ENCODE assay signal across 8 cellular contexts in genomic region chr19:34964598-34964997, GRCh38. TPM values are rescaled to one million over a fixed set of nuclear protein-coding genes. Genes with fewer than 3 reads are reported as not detected.
DNase-seq lines count a peak whose midpoint lies in the region; ATAC-seq and TF ChIP-seq lines count a peak whose summit lies in the region.

No MANE protein-coding gene starts in this region.

- peaks cover 23% of the 10 kb centered on the region for H3K9me3 Mint-ChIP-seq in activated T-helper 17 cell treated with anti-CD3 and anti-CD28 coated beads, Interleukin-2, amount 50 U/mL, for 72 hours

- TF ChIP-seq POLR2A in heart left ventricle (IDR thresholded peaks at IDR 0.05): no peak

- H3K4me3 Mint-ChIP-seq in activated T-helper 17 cell treated with anti-CD3 and anti-CD28 coated beads, Interleukin-2, amount 50 U/mL, for 72 hours: peak overlapping the region; percentile 95

- no peak overlapping the region for H2BK120ac ChIP-seq in mesendoderm (ENCODE audit: low read depth, low read length)

- no peak overlapping the region for H2AK5ac ChIP-seq in mesendoderm (ENCODE audit: low read length)

- H3K36me3 Mint-ChIP-seq in activated T-helper 17 cell treated with anti-CD3 and anti-CD28 coated beads, Interleukin-2, amount 50 U/mL, for 72 hours (ENCODE audit: low read depth): peaks cover 35% of the 10 kb centered on the region

- no peak overlapping the region for H4K8ac ChIP-seq in mesendoderm (ENCODE audit: low read depth, low read length)

- H2BK15ac ChIP-seq in mesendoderm (replicated peaks; ENCODE audit: low read depth): no peak overlapping the region

- H3K9ac ChIP-seq in mesendoderm (ENCODE audit: low read length): no peak overlapping the region

- H3K23ac ChIP-seq in mesendoderm (ENCODE audit: low read length): no peak overlapping the region

- H3K27me3 Mint-ChIP-seq in activated T-helper 17 cell treated with anti-CD3 and anti-CD28 coated beads, Interleukin-2, amount 50 U/mL, for 72 hours: no peaks in the 10 kb centered on the region

- H3K79me2 ChIP-seq in mesendoderm (ENCODE audit: control insufficient read depth, insufficient read depth, low read length): peaks cover 34% of the 10 kb centered on the region

- peaks cover 25% of the 10 kb centered on the region for H3K4me1 Mint-ChIP-seq in activated T-helper 17 cell treated with anti-CD3 and anti-CD28 coated beads, Interleukin-2, amount 50 U/mL, for 72 hours

- H3K27ac Mint-ChIP-seq in activated T-helper 17 cell treated with anti-CD3 and anti-CD28 coated beads, Interleukin-2, amount 50 U/mL, for 72 hours: no peak overlapping the region

- H3K4me1 ChIP-seq in heart left ventricle (peaks cover 0 to 28% (median 13%) of the 10 kb centered on the region in 12 donors), right cardiac atrium (ENCODE audit: control insufficient read depth, insufficient read depth, low read length) (peaks cover 7% of the 10 kb centered on the region), mesendoderm (ENCODE audit: control insufficient read depth, low read depth, low read length) (peaks cover 4% of the 10 kb centered on the region), tibial artery (peaks cover 0 to 26% (median 12%) of the 10 kb centered on the region in 4 donors)

- no peak for DNase-seq in heart left ventricle
- no peak for DNase-seq in right cardiac atrium
- no peak for DNase-seq in mesendoderm
- DNase-seq in tibial artery: no peak
- DNase-seq in NCI-H69 (lab: John Stamatoyannopoulos, UW): no peak

- peaks cover 0 to 32% (median 18%) of the 10 kb centered on the region in 12 donors for H3K9me3 ChIP-seq in heart left ventricle
- peaks cover 9% of the 10 kb centered on the region for H3K9me3 ChIP-seq in right cardiac atrium (ENCODE audit: control insufficient read depth, low read length)
- H3K9me3 ChIP-seq in tibial artery: peaks cover 0 to 18% (median 17%) of the 10 kb centered on the region in 3 donors

- H3K36me3 ChIP-seq in heart left ventricle (peaks cover 0 to 23% (median 10%) of the 10 kb centered on the region in 9 donors), mesendoderm (ENCODE audit: control insufficient read depth, insufficient read depth, low read length) (peaks cover 10% of the 10 kb centered on the region), tibial artery (peaks cover 11 to 19% (median 16%) of the 10 kb centered on the region in 3 donors)

- no peaks in the 10 kb centered on the region for H3K27me3 ChIP-seq in heart left ventricle
- no peaks in the 10 kb centered on the region for H3K27me3 ChIP-seq in right cardiac atrium (ENCODE audit: control insufficient read depth, insufficient read depth)
- H3K27me3 ChIP-seq in mesendoderm (ENCODE audit: insufficient read depth, low read length, poor library complexity): no peaks in the 10 kb centered on the region
- no peaks in the 10 kb centered on the region for H3K27me3 ChIP-seq in tibial artery

- ATAC-seq in heart left ventricle (no peak), right cardiac atrium (no peak), GM19463 (IDR thresholded peaks at IDR 0.05; ENCODE audit: unreplicated experiment) (no peak), HG02973 (IDR thresholded peaks at IDR 0.05; ENCODE audit: unreplicated experiment) (no peak)
- ATAC-seq in activated T-helper 17 cell treated with anti-CD3 and anti-CD28 coated beads, Interleukin-2, amount 50 U/mL, for 72 hours (replicated peaks): no peak

- H3K79me1 ChIP-seq in mesendoderm (ENCODE audit: low read length): peaks cover 26% of the 10 kb centered on the region

- H2BK5ac ChIP-seq in mesendoderm (ENCODE audit: low read length): no peak overlapping the region

- TF ChIP-seq CTCF in heart left ventricle (IDR thresholded peaks at IDR 0.05) (no peak), tibial artery (IDR thresholded peaks at IDR 0.05) (no peak)

- H3K56ac ChIP-seq in mesendoderm (ENCODE audit: low read length): peak overlapping the region; percentile 51

- intact Hi-C loops in heart left ventricle (cut with DNase I): no loop called here
- intact Hi-C loops in right cardiac atrium (cut with DNase I): no loop called here
- intact Hi-C loops in tibial artery (cut with DNase I; ENCODE audit: low total_unique reads): no loop called here

- H3K27ac ChIP-seq in heart left ventricle (no peak overlapping the region), right cardiac atrium (ENCODE audit: low read length) (no peak overlapping the region), mesendoderm (ENCODE audit: low read depth, low read length) (no peak overlapping the region), tibial artery (peak overlapping the region in 1 of 2 donors; percentile 60)

- H3K18ac ChIP-seq in mesendoderm (ENCODE audit: low read length): no peak overlapping the region

- 57 to 73% (median 61%) methylated on average over 3 to 6 of the region's 6 CpGs for WGBS in heart left ventricle, 4 donors
- 57% methylated on average over 6 of the region's 6 CpGs for WGBS in right cardiac atrium
- WGBS in mesendoderm (ENCODE audit: extremely low coverage, insufficient coverage, low lambda C conversion rate): no CpG with 5 or more reads among the region's 6 CpGs

- H3K4me2 ChIP-seq in mesendoderm (ENCODE audit: low read length): no peak overlapping the region

- H3K4ac ChIP-seq in mesendoderm (ENCODE audit: low read depth, low read length): no peak overlapping the region

- no peak overlapping the region for H4K5ac ChIP-seq in mesendoderm (ENCODE audit: low read length)

- H3K4me3 ChIP-seq in heart left ventricle: peak overlapping the region in 8 of 12 donors; percentile 66 to 99 (median 97)
- H3K4me3 ChIP-seq in right cardiac atrium (ENCODE audit: low read length): no peak overlapping the region
- no peak overlapping the region for H3K4me3 ChIP-seq in mesendoderm (ENCODE audit: low read length)
- H3K4me3 ChIP-seq in tibial artery: peak overlapping the region; percentile 84 to 89

RNA-seq across cellular contexts. Expression of gene ZNF792, which starts 0.6 kb away (rescaled TPM):
- total RNA-seq in heart left ventricle (1 to 10 TPM; 2.7 to 8.2 (median 4.2) TPM), right cardiac atrium (1 to 10 TPM; 3.3 to 5.1 (median 4.3) TPM)
- polyA plus RNA-seq in heart left ventricle (1 to 10 TPM; 1.3 to 2.2 TPM), right cardiac atrium (1.1 TPM)
- total RNA-seq in activated T-helper 17 cell treated with anti-CD3 and anti-CD28 coated beads, Interleukin-2, amount 50 U/mL, for 72 hours: 1 to 10 TPM; 7.6 to 7.9 TPM
- 5.9 TPM for polyA plus RNA-seq in mesendoderm (2013, experiment 1 of 2)
- polyA plus RNA-seq in mesendoderm (2013, experiment 2 of 2): 5.5 TPM

RNA-seq across cellular contexts. Expression of gene GRAMD1A, which starts 35.5 kb away (rescaled TPM):
- total RNA-seq in heart left ventricle (10 to 100 TPM; 21.8 to 64.5 (median 29.0) TPM), right cardiac atrium (10 to 100 TPM; 27.9 to 37.4 (median 32.7) TPM)
- polyA plus RNA-seq in heart left ventricle (10 to 100 TPM; 31.3 to 36.3 TPM), right cardiac atrium (32.0 TPM)
- total RNA-seq in activated T-helper 17 cell treated with anti-CD3 and anti-CD28 coated beads, Interleukin-2, amount 50 U/mL, for 72 hours: 100 to 1,000 TPM; 123 to 183 TPM
- 97.4 TPM for polyA plus RNA-seq in mesendoderm (2013, experiment 1 of 2)
- polyA plus RNA-seq in mesendoderm (2013, experiment 2 of 2): 98.6 TPM

RNA-seq across cellular contexts. Expression of gene ZNF30, which starts 37.9 kb away (rescaled TPM):
- total RNA-seq in heart left ventricle: 10 to 100 TPM in 1 of 9 donors, 1 to 10 TPM in 7, under 1 TPM in 1; 0.95 to 13.4 (median 2.8) TPM
- polyA plus RNA-seq in heart left ventricle: 1 to 10 TPM; 1.8 TPM
- total RNA-seq in right cardiac atrium: 1 to 10 TPM; 1.4 to 3.4 (median 3.1) TPM
- 1.8 TPM for polyA plus RNA-seq in right cardiac atrium
- 1 to 10 TPM; 2.7 to 3.3 TPM for total RNA-seq in activated T-helper 17 cell treated with anti-CD3 and anti-CD28 coated beads, Interleukin-2, amount 50 U/mL, for 72 hours
- polyA plus RNA-seq in mesendoderm (2013, experiment 1 of 2): 3.2 TPM
- polyA plus RNA-seq in mesendoderm (2013, experiment 2 of 2): 3.3 TPM

Comparison
In these comparisons a context has a peak if more than half of its experiments do, and no peak if none do; other contexts are left out.
1. H3K4me3 ChIP-seq: peak in heart left ventricle (8 of 12) and tibial artery (2 of 2); none in right cardiac atrium (single experiment) and mesendoderm (single experiment).